In genomic region chr1:20483833-20484525, GRCh38 we compare ENCODE assay signal across 9 cellular contexts. TPM values are rescaled to one million over a fixed set of nuclear protein-coding genes. Genes with fewer than 3 reads are reported as not detected.
DNase-seq lines count a peak whose midpoint lies in the region; ATAC-seq and TF ChIP-seq lines count a peak whose summit lies in the region.
"Had no signal": no experiment of that assay in that cellular context is flagged by ENCODE, and none has a peak within 500 bp of the region (broad histone marks: within the 10 kb centered on the region; RNA-seq: fewer than 3 reads in every experiment).

No MANE protein-coding gene starts in this region.

- H3K4me3 Mint-ChIP-seq in stimulated activated naive CD8-positive, alpha-beta T cell treated with anti-CD3 and anti-CD28 coated beads, Interleukin-15, Interleukin-2, amounts not matched to agents 100 ng/mL and 50 ng/mL, for 24 hours, result peak overlapping the region; percentile 69
- H3K4me3 Mint-ChIP-seq in activated naive CD8-positive, alpha-beta T cell, result peak overlapping the region; percentile 83

- CTCF ChIA-PET in GM10248 (lab: Yijun Ruan, JAX), result interaction anchor here (0.9 to 3.4 kb wide), 4 partner anchors 10 to 272 kb away, joined by 3 to 18 read pairs (median 4); no protein-coding TSS in a partner anchor

- no peak for TF ChIP-seq CTCF in hepatocyte (IDR thresholded peaks at IDR 0.05; ENCODE audit: poor library complexity)
- TF ChIP-seq CTCF in psoas muscle (IDR thresholded peaks at IDR 0.05), result no peak
- no peak for TF ChIP-seq CTCF in GM10248 (IDR thresholded peaks at IDR 0.05; ENCODE audit: control extremely low read depth, extremely low read depth, low read depth, missing control alignments)

- peaks cover 14% of the 10 kb centered on the region for H4K20me1 ChIP-seq in hepatocyte (ENCODE audit: insufficient read depth, poor library complexity, severe bottlenecking)

- no peaks in the 10 kb centered on the region for H3K9me2 ChIP-seq in hepatocyte (replicated peaks; ENCODE audit: insufficient read depth)

- H2AFZ ChIP-seq in hepatocyte, result peak overlapping the region; percentile 39

- H3K79me2 ChIP-seq in hepatocyte, result peaks cover 30% of the 10 kb centered on the region

- no peak for ATAC-seq in stimulated activated naive CD8-positive, alpha-beta T cell treated with anti-CD3 and anti-CD28 coated beads, Interleukin-15, Interleukin-2, amounts not matched to agents 100 U/mL and 50 U/mL, for 24 hours
- ATAC-seq in psoas muscle, result peak in 2 of 4 donors; percentile 16 to 32
- ATAC-seq: body of pancreas had no signal

- H3K9me3 Mint-ChIP-seq in stimulated activated naive CD8-positive, alpha-beta T cell treated with anti-CD3 and anti-CD28 coated beads, Interleukin-15, Interleukin-2, amounts not matched to agents 100 ng/mL and 50 ng/mL, for 24 hours, result no peaks in the 10 kb centered on the region
- H3K9me3 Mint-ChIP-seq in activated naive CD8-positive, alpha-beta T cell (ENCODE audit: low read depth), result no peaks in the 10 kb centered on the region

- H3K4me3 ChIP-seq in hepatocyte (peak overlapping the region; percentile 94), psoas muscle (peak overlapping the region; percentile 68)
- H3K4me3 ChIP-seq: body of pancreas had no signal

- H3K4me1 Mint-ChIP-seq in stimulated activated naive CD8-positive, alpha-beta T cell treated with anti-CD3 and anti-CD28 coated beads, Interleukin-15, Interleukin-2, amounts not matched to agents 100 ng/mL and 50 ng/mL, for 24 hours (ENCODE audit: low read depth), result peaks cover 10% of the 10 kb centered on the region
- peaks cover 17% of the 10 kb centered on the region for H3K4me1 Mint-ChIP-seq in activated naive CD8-positive, alpha-beta T cell (ENCODE audit: low read depth)

- H3K4me1 ChIP-seq in hepatocyte (ENCODE audit: insufficient read depth) (peaks cover 36% of the 10 kb centered on the region), psoas muscle (peaks cover 11% of the 10 kb centered on the region)

- peaks cover 78% of the 10 kb centered on the region for H3K27me3 Mint-ChIP-seq in stimulated activated naive CD8-positive, alpha-beta T cell treated with anti-CD3 and anti-CD28 coated beads, Interleukin-15, Interleukin-2, amounts not matched to agents 100 ng/mL and 50 ng/mL, for 24 hours
- H3K27me3 Mint-ChIP-seq in activated naive CD8-positive, alpha-beta T cell, result peaks cover 33% of the 10 kb centered on the region

- H3K27me3 ChIP-seq in hepatocyte, result no peaks in the 10 kb centered on the region
- H3K27me3 ChIP-seq in psoas muscle (ENCODE audit: insufficient read depth in 3 of 3, low read length in 2 of 3), result peaks cover 0 to 74% (median 20%) of the 10 kb centered on the region in 3 donors

- H3K36me3 Mint-ChIP-seq in stimulated activated naive CD8-positive, alpha-beta T cell treated with anti-CD3 and anti-CD28 coated beads, Interleukin-15, Interleukin-2, amounts not matched to agents 100 ng/mL and 50 ng/mL, for 24 hours (ENCODE audit: low read depth), result peaks cover 4% of the 10 kb centered on the region
- no peaks in the 10 kb centered on the region for H3K36me3 Mint-ChIP-seq in activated naive CD8-positive, alpha-beta T cell

- H3K27ac Mint-ChIP-seq in stimulated activated naive CD8-positive, alpha-beta T cell treated with anti-CD3 and anti-CD28 coated beads, Interleukin-15, Interleukin-2, amounts not matched to agents 100 ng/mL and 50 ng/mL, for 24 hours, result no peak overlapping the region
- no peak overlapping the region for H3K27ac Mint-ChIP-seq in activated naive CD8-positive, alpha-beta T cell

- POLR2A ChIA-PET in GM10248 (lab: Yijun Ruan, JAX), result no interaction called here

- no peak for DNase-seq in stimulated activated naive CD8-positive, alpha-beta T cell treated with anti-CD3 and anti-CD28 coated beads, Interleukin-15, Interleukin-2, amounts not matched to agents 100 U/mL and 50 U/mL, for 24 hours
- DNase-seq in hepatocyte (ENCODE audit: low spot score) (peak; percentile 51), psoas muscle (peak; percentile 22 to 63), AG08395 (ENCODE audit: low spot score) (no peak), GM10248 (ENCODE audit: extremely low spot score) (no peak)
- DNase-seq in stimulated activated CD4-positive, alpha-beta T cell treated with anti-CD3 and anti-CD28 coated beads, Interleukin-4, amount 100 ng/mL, for 1 hour, result no peak

- intact Hi-C loops in psoas muscle (cut with DNase I), result loop anchor here in 1 of 2 donors (10.0 kb wide), 1 partner anchor 109 kb away; no protein-coding TSS in a partner anchor

- peak overlapping the region; percentile 82 for H3K27ac ChIP-seq in hepatocyte
- H3K27ac ChIP-seq in psoas muscle, result no peak overlapping the region

- 2% methylated on average over 37 of the region's 59 CpGs for WGBS in hepatocyte (ENCODE audit: low lambda C conversion rate, missing lambda C conversion rate)
- WGBS in psoas muscle, 3 donors, result 1 to 2% (median 2%) methylated on average over 43 to 59 of the region's 59 CpGs

- H3K36me3 ChIP-seq in hepatocyte (replicated peaks; ENCODE audit: insufficient read depth, low read depth), result no peaks in the 10 kb centered on the region
- no peaks in the 10 kb centered on the region for H3K36me3 ChIP-seq in psoas muscle (ENCODE audit: insufficient read depth in 1 of 2, low read depth in 1 of 2)

- peak overlapping the region; percentile 95 for H3K4me2 ChIP-seq in hepatocyte

- H3K9me3 ChIP-seq in hepatocyte (ENCODE audit: low read depth), result no peaks in the 10 kb centered on the region
- H3K9me3 ChIP-seq in psoas muscle, result no peaks in the 10 kb centered on the region
- H3K9me3 ChIP-seq: body of pancreas had no signal

RNA-seq across cellular contexts. Expression of gene CAMK2N1, which starts 2.0 kb away (rescaled TPM):
- 38.5 and 41.7 TPM in 2 replicates for total RNA-seq in hepatocyte
- 39.4 and 45.5 TPM in 2 replicates for polyA plus RNA-seq in hepatocyte
- total RNA-seq in psoas muscle, result 1 to 10 TPM; 3.6 to 6.5 (median 4.9) TPM
- polyA plus RNA-seq in psoas muscle, result 1 to 10 TPM; 2.2 to 7.9 (median 2.4) TPM

RNA-seq across cellular contexts. Expression of gene MUL1, which starts 24.0 kb away (rescaled TPM):
- total RNA-seq in hepatocyte (40.1 and 44.8 TPM in 2 replicates), psoas muscle (10 to 100 TPM; 23.0 to 43.1 (median 33.3) TPM)
- polyA plus RNA-seq in hepatocyte (47.4 and 48.1 TPM in 2 replicates), psoas muscle (10 to 100 TPM; 27.8 to 48.0 (median 45.0) TPM)

Comparison
In these comparisons a context has a peak if more than half of its experiments do, and no peak if none do; other contexts are left out.
1. DNase-seq: peak in hepatocyte (single experiment) and psoas muscle (2 of 2); none in stimulated activated naive CD8-positive, alpha-beta T cell treated with anti-CD3 and anti-CD28 coated beads, Interleukin-15, Interleukin-2, amounts not matched to agents 100 U/mL and 50 U/mL, for 24 hours (single experiment), AG08395 (single experiment), GM10248 (single experiment) and stimulated activated CD4-positive, alpha-beta T cell treated with anti-CD3 and anti-CD28 coated beads, Interleukin-4, amount 100 ng/mL, for 1 hour (single experiment).